1 cellular context compared by ENCODE assay signal in the genomic region with DNA sequence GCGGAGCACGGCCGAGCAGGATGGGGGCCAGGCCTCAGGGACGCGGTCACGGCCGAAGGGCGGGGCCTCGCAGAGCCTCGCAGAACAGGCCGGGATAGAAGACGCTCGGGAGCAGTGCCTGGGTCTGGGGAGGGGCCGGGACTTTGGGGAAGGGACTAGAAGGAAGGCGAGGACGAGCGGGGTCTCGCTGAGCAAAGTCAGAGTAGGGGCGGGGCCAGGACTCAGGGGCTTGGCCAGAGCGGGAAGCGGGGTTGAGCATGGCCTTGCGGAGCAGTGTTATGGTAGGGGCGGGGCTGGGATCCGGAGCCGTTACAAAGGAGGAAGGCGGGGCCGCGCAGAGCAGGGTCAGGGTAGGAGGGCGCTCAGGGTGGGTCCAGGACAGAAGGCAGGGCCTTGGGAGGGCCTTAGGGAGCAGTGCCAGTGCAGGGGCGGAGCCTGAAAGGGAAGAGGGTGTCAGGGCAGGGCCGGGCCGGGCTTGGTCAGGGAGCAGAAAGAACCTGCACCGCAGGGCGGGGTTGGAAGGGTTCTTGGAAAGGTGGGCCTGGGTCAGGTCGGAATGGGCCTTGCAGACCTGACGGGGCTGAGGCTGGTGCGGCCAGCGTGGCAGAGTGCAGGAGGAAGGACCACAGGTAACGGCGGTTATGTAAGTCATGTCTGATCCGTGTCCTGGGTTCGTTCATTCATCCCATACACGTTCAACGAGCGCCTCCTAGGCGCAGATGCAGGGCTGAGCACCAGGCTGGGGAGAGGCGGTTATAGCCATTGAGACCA.
A peak's percentile ranks its signal among the peaks of the same experiment; 100 is the strongest.
TF ChIP-seq lines count a peak whose summit lies in the region.

No MANE protein-coding gene starts in this region.

TF ChIP-seq in HepG2, 621 proteins besides CTCF, POLR2A, EP300 and RAD21 (continued from another document and continues in another):
- TF ChIP-seq SMC3 (IDR thresholded peaks at IDR 0.05; ENCODE audit: low read length) = peak; percentile 34; the same call in 1 of the 2 replicates
- TF ChIP-seq HCFC1 (IDR thresholded peaks at IDR 0.05; ENCODE audit: low read depth, low read length) = no peak
- TF ChIP-seq JUNB (CRISPR knock-in tag; IDR thresholded peaks at IDR 0.05; ENCODE audit: borderline replicate concordance) = no peak
- TF ChIP-seq MYC (CRISPR knock-in tag; IDR thresholded peaks at IDR 0.05; ENCODE audit: borderline replicate concordance) = peak; percentile 27; the same call in 1 of the 2 replicates
- TF ChIP-seq ZFP36L2 (CRISPR knock-in tag; IDR thresholded peaks at IDR 0.05) = no peak
- TF ChIP-seq BCL6 (CRISPR knock-in tag; IDR thresholded peaks at IDR 0.05) = no peak
- TF ChIP-seq KMT2A (CRISPR knock-in tag; IDR thresholded peaks at IDR 0.05) = peak; percentile 63; the same call in 1 of the 2 replicates
- TF ChIP-seq, protein P1, sequence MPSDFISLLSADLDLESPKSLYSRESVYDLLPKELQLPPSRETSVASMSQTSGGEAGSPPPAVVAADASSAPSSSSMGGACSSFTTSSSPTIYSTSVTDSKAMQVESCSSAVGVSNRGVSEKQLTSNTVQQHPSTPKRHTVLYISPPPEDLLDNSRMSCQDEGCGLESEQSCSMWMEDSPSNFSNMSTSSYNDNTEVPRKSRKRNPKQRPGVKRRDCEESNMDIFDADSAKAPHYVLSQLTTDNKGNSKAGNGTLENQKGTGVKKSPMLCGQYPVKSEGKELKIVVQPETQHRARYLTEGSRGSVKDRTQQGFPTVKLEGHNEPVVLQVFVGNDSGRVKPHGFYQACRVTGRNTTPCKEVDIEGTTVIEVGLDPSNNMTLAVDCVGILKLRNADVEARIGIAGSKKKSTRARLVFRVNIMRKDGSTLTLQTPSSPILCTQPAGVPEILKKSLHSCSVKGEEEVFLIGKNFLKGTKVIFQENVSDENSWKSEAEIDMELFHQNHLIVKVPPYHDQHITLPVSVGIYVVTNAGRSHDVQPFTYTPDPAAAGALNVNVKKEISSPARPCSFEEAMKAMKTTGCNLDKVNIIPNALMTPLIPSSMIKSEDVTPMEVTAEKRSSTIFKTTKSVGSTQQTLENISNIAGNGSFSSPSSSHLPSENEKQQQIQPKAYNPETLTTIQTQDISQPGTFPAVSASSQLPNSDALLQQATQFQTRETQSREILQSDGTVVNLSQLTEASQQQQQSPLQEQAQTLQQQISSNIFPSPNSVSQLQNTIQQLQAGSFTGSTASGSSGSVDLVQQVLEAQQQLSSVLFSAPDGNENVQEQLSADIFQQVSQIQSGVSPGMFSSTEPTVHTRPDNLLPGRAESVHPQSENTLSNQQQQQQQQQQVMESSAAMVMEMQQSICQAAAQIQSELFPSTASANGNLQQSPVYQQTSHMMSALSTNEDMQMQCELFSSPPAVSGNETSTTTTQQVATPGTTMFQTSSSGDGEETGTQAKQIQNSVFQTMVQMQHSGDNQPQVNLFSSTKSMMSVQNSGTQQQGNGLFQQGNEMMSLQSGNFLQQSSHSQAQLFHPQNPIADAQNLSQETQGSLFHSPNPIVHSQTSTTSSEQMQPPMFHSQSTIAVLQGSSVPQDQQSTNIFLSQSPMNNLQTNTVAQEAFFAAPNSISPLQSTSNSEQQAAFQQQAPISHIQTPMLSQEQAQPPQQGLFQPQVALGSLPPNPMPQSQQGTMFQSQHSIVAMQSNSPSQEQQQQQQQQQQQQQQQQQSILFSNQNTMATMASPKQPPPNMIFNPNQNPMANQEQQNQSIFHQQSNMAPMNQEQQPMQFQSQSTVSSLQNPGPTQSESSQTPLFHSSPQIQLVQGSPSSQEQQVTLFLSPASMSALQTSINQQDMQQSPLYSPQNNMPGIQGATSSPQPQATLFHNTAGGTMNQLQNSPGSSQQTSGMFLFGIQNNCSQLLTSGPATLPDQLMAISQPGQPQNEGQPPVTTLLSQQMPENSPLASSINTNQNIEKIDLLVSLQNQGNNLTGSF (CRISPR knock-in tag; IDR thresholded peaks at IDR 0.05) = no peak
- TF ChIP-seq CBX2 (IDR thresholded peaks at IDR 0.05; ENCODE audit: low read depth, low read length) = no peak
- TF ChIP-seq CBX2 (CRISPR knock-in tag; IDR thresholded peaks at IDR 0.05; ENCODE audit: low read depth) = no peak
- 0 out of 2 replicates have a peak, but pooled peaks have one; percentile 59 for TF ChIP-seq NRL (CRISPR knock-in tag; IDR thresholded peaks at IDR 0.05; ENCODE audit: borderline replicate concordance)
- TF ChIP-seq, protein P2, sequence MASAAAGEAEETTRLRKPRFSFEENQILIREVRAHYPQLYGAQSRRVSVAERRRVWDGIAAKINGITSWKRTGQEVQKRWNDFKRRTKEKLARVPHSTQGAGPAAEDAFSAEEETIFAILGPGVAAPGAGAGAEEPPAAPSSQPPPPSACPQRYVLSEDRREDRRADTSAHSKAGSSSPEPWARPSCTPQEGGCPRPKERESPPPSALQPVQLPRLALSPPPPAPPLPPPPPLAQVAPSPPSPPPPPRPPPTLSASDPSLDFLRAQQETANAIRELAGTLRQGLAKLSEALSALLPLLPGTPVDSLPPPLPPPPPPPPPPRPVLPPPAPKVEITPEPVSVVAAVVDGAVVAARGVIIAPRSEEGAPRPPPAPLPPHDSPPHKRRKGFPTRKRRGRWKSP (CRISPR knock-in tag; IDR thresholded peaks at IDR 0.05) = no peak
- no peak for TF ChIP-seq ZKSCAN5 (CRISPR knock-in tag; IDR thresholded peaks at IDR 0.05)
- TF ChIP-seq TAF15 (IDR thresholded peaks at IDR 0.05; ENCODE audit: low read depth, low read length, poor library complexity, severe bottlenecking) = no peak
- TF ChIP-seq ZFP90 (CRISPR knock-in tag; IDR thresholded peaks at IDR 0.05; ENCODE audit: borderline replicate concordance) = peak; percentile 74
- no peak for TF ChIP-seq RBM22 (optimal IDR thresholded peaks at IDR 0.05; ENCODE audit: low read length)
- no peak for TF ChIP-seq ZFP1 (CRISPR knock-in tag; IDR thresholded peaks at IDR 0.05)
- no peak for TF ChIP-seq ZNF253 (CRISPR knock-in tag; IDR thresholded peaks at IDR 0.05; ENCODE audit: borderline replicate concordance)
- no peak for TF ChIP-seq ZNF589 (CRISPR knock-in tag; conservative IDR thresholded peaks at IDR 0.05)
- TF ChIP-seq STAG1 (CRISPR knock-in tag; IDR thresholded peaks at IDR 0.05) = peak; percentile 81
- TF ChIP-seq, protein P3, sequence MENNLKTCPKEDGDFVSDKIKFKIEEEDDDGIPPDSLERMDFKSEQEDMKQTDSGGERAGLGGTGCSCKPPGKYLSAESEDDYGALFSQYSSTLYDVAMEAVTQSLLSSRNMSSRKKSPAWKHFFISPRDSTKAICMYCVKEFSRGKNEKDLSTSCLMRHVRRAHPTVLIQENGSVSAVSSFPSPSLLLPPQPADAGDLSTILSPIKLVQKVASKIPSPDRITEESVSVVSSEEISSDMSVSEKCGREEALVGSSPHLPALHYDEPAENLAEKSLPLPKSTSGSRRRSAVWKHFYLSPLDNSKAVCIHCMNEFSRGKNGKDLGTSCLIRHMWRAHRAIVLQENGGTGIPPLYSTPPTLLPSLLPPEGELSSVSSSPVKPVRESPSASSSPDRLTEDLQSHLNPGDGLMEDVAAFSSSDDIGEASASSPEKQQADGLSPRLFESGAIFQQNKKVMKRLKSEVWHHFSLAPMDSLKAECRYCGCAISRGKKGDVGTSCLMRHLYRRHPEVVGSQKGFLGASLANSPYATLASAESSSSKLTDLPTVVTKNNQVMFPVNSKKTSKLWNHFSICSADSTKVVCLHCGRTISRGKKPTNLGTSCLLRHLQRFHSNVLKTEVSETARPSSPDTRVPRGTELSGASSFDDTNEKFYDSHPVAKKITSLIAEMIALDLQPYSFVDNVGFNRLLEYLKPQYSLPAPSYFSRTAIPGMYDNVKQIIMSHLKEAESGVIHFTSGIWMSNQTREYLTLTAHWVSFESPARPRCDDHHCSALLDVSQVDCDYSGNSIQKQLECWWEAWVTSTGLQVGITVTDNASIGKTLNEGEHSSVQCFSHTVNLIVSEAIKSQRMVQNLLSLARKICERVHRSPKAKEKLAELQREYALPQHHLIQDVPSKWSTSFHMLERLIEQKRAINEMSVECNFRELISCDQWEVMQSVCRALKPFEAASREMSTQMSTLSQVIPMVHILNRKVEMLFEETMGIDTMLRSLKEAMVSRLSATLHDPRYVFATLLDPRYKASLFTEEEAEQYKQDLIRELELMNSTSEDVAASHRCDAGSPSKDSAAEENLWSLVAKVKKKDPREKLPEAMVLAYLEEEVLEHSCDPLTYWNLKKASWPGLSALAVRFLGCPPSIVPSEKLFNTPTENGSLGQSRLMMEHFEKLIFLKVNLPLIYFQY (CRISPR knock-in tag; IDR thresholded peaks at IDR 0.05; ENCODE audit: borderline replicate concordance) = no peak; the same call in 1 of the 2 replicates
- no peak; the same call in 1 of the 2 replicates for TF ChIP-seq ZNF782 (CRISPR knock-in tag; IDR thresholded peaks at IDR 0.05; ENCODE audit: borderline replicate concordance)
- no peak for TF ChIP-seq ZFP37 (CRISPR knock-in tag; IDR thresholded peaks at IDR 0.05; ENCODE audit: borderline replicate concordance)
- TF ChIP-seq, protein P4, sequence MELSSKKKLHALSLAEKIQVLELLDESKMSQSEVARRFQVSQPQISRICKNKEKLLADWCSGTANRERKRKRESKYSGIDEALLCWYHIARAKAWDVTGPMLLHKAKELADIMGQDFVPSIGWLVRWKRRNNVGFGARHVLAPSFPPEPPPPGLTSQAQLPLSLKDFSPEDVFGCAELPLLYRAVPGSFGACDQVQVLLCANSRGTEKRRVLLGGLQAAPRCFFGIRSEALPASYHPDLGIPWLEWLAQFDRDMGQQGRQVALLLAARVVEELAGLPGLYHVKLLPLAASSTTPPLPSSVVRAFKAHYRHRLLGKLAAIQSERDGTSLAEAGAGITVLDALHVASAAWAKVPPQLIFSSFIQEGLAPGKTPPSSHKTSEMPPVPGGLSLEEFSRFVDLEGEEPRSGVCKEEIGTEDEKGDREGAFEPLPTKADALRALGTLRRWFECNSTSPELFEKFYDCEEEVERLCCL (CRISPR knock-in tag; IDR thresholded peaks at IDR 0.05; ENCODE audit: borderline replicate concordance) = no peak
- TF ChIP-seq EED (CRISPR knock-in tag; IDR thresholded peaks at IDR 0.05) = peak; percentile 86
- TF ChIP-seq SIX1 (CRISPR knock-in tag; IDR thresholded peaks at IDR 0.05; ENCODE audit: borderline replicate concordance) = peak; percentile 27; the same call in 1 of the 2 replicates
- no peak for TF ChIP-seq PRPF4 (IDR thresholded peaks at IDR 0.05; ENCODE audit: low read depth, low read length, poor library complexity, severe bottlenecking)
- TF ChIP-seq FOSL2 (CRISPR knock-in tag; IDR thresholded peaks at IDR 0.05) = peak; percentile 41
- TF ChIP-seq, protein P5, sequence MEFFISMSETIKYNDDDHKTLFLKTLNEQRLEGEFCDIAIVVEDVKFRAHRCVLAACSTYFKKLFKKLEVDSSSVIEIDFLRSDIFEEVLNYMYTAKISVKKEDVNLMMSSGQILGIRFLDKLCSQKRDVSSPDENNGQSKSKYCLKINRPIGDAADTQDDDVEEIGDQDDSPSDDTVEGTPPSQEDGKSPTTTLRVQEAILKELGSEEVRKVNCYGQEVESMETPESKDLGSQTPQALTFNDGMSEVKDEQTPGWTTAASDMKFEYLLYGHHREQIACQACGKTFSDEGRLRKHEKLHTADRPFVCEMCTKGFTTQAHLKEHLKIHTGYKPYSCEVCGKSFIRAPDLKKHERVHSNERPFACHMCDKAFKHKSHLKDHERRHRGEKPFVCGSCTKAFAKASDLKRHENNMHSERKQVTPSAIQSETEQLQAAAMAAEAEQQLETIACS (CRISPR knock-in tag; IDR thresholded peaks at IDR 0.05) = 0 out of 2 replicates have a peak, but pooled peaks have one; percentile 51
- TF ChIP-seq, protein P6, sequence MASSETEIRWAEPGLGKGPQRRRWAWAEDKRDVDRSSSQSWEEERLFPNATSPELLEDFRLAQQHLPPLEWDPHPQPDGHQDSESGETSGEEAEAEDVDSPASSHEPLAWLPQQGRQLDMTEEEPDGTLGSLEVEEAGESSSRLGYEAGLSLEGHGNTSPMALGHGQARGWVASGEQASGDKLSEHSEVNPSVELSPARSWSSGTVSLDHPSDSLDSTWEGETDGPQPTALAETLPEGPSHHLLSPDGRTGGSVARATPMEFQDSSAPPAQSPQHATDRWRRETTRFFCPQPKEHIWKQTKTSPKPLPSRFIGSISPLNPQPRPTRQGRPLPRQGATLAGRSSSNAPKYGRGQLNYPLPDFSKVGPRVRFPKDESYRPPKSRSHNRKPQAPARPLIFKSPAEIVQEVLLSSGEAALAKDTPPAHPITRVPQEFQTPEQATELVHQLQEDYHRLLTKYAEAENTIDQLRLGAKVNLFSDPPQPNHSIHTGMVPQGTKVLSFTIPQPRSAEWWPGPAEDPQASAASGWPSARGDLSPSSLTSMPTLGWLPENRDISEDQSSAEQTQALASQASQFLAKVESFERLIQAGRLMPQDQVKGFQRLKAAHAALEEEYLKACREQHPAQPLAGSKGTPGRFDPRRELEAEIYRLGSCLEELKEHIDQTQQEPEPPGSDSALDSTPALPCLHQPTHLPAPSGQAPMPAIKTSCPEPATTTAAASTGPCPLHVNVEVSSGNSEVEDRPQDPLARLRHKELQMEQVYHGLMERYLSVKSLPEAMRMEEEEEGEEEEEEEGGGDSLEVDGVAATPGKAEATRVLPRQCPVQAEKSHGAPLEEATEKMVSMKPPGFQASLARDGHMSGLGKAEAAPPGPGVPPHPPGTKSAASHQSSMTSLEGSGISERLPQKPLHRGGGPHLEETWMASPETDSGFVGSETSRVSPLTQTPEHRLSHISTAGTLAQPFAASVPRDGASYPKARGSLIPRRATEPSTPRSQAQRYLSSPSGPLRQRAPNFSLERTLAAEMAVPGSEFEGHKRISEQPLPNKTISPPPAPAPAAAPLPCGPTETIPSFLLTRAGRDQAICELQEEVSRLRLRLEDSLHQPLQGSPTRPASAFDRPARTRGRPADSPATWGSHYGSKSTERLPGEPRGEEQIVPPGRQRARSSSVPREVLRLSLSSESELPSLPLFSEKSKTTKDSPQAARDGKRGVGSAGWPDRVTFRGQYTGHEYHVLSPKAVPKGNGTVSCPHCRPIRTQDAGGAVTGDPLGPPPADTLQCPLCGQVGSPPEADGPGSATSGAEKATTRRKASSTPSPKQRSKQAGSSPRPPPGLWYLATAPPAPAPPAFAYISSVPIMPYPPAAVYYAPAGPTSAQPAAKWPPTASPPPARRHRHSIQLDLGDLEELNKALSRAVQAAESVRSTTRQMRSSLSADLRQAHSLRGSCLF (CRISPR knock-in tag; IDR thresholded peaks at IDR 0.05; ENCODE audit: borderline replicate concordance) = no peak
- TF ChIP-seq, protein P7, sequence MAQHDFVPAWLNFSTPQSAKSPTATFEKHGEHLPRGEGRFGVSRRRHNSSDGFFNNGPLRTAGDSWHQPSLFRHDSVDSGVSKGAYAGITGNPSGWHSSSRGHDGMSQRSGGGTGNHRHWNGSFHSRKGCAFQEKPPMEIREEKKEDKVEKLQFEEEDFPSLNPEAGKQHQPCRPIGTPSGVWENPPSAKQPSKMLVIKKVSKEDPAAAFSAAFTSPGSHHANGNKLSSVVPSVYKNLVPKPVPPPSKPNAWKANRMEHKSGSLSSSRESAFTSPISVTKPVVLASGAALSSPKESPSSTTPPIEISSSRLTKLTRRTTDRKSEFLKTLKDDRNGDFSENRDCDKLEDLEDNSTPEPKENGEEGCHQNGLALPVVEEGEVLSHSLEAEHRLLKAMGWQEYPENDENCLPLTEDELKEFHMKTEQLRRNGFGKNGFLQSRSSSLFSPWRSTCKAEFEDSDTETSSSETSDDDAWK (CRISPR knock-in tag; IDR thresholded peaks at IDR 0.05) = no peak
- no peak for TF ChIP-seq FOXP1 (IDR thresholded peaks at IDR 0.05)
- no peak for TF ChIP-seq FOXP1 (CRISPR knock-in tag; IDR thresholded peaks at IDR 0.05)
- TF ChIP-seq ZNF331 (CRISPR knock-in tag; IDR thresholded peaks at IDR 0.05) = 0 out of 2 replicates have a peak, but pooled peaks have one; percentile 25
- no peak for TF ChIP-seq SETDB1 (CRISPR knock-in tag; IDR thresholded peaks at IDR 0.05; ENCODE audit: borderline replicate concordance)
